Comparison of ENCODE assay signal across 18 cellular contexts in genomic region chr3:139292933-139293664, GRCh38. TPM values are rescaled to one million over a fixed set of nuclear protein-coding genes. Genes with fewer than 3 reads are reported as not detected.
A peak's percentile ranks its signal among the peaks of the same experiment; 100 is the strongest.
DNase-seq lines count a peak whose midpoint lies in the region; TF ChIP-seq lines count a peak whose summit lies in the region.
"Had no signal": no experiment of that assay in that cellular context is flagged by ENCODE, and none has a peak within 500 bp of the region (broad histone marks: within the 10 kb centered on the region; RNA-seq: fewer than 3 reads in every experiment).

No MANE protein-coding gene starts in this region.

- H3K4me1 ChIP-seq in urinary bladder (ENCODE audit: insufficient read depth) (no peaks in the 10 kb centered on the region), BE2C (no peaks in the 10 kb centered on the region)
- H3K4me1 ChIP-seq: uterus had no signal

- 44% methylated on average over 10 of the region's 10 CpGs for WGBS in urinary bladder

- H3K27ac ChIP-seq in urinary bladder (ENCODE audit: low read depth) = peak overlapping the region; percentile 14
- H3K27ac ChIP-seq: coronary artery, left ventricle myocardium inferior, uterus had no signal

- TF ChIP-seq CTCF in BE2C (IDR thresholded peaks at IDR 0.05; ENCODE audit: low read depth, low read length) = no peak

- H3K36me3 ChIP-seq in urinary bladder (ENCODE audit: insufficient read depth) (no peaks in the 10 kb centered on the region), BE2C (no peaks in the 10 kb centered on the region)
- H3K36me3 ChIP-seq: left ventricle myocardium inferior, uterus had no signal

- no peaks in the 10 kb centered on the region for H3K27me3 ChIP-seq in BE2C
- H3K27me3 ChIP-seq: uterus had no signal

- intact Hi-C loops in head of caudate nucleus (cut with DNase I) = no loop called here

- peak; percentile 58 for DNase-seq in H4 (ENCODE audit: low spot score)
- DNase-seq in SK-MEL-5 (ENCODE audit: low read depth, low spot score) = peak; percentile 30
- peak; percentile 35 for DNase-seq in glomerular visceral epithelial cell (ENCODE audit: extremely low spot score)
- DNase-seq in activated CD4-positive, alpha-beta T cell treated with anti-CD3 and anti-CD28 coated beads, Interleukin-2, amount 50 U/mL, for 48 hours = no peak
- no peak for DNase-seq in BE2C
- DNase-seq in head of caudate nucleus = no peak
- DNase-seq: activated CD4-positive, alpha-beta memory T cell treated with anti-CD3 and anti-CD28 coated beads, Interleukin-2, amount 10 ng/mL, durations not matched to agents 7 days and 5 days; activated naive CD4-positive, alpha-beta T cell treated with anti-CD3 and anti-CD28 coated beads, Interleukin-2, amount 10 ng/mL, durations not matched to agents 7 days and 5 days; activated T-cell treated with anti-CD3 and anti-CD28 coated beads, Interleukin-2, amount 50 U/mL, for 1 hour; Karpas-422; left ventricle myocardium inferior; NCI-H1105 treated with DMSO at 0.1 percent for 48 hours; NCI-H526 treated with DMSO at 0.1 percent for 48 hours; OCI-M1; T-helper 2 cell; uterus had no signal

- in situ Hi-C loops in SK-MEL-5 (cut with HindIII; ENCODE audit: low pct_unique_long_range_greater_than_20kb, low sequenced_read_pairs) = no loop called here

- H3K9me3 ChIP-seq in BE2C = no peaks in the 10 kb centered on the region
- H3K9me3 ChIP-seq: left ventricle myocardium inferior, uterus had no signal

- H3K4me3 ChIP-seq in urinary bladder (ENCODE audit: low read depth, low read length) = no peak overlapping the region
- H3K4me3 ChIP-seq in BE2C (ENCODE audit: low read depth, low read length) = no peak overlapping the region
- H3K4me3 ChIP-seq: coronary artery, left ventricle myocardium inferior, uterus had no signal

RNA-seq across cellular contexts. Expression of gene MRPS22, which starts 50.7 kb away (rescaled TPM):
- total RNA-seq in H4 (2014; rRNA removed; shearing (Covaris generic)) = 105 and 109 TPM in 2 replicates
- 129 and 177 TPM in 2 replicates for total RNA-seq in SK-MEL-5 (2014; rRNA removed; shearing (Covaris generic))
- 74.0 and 86.4 TPM in 2 replicates for polyA plus RNA-seq in SK-MEL-5 (2015; cell fraction: cytosol; rRNA removed)
- 72.9 and 79.6 TPM in 2 replicates for polyA plus RNA-seq in SK-MEL-5 (2015; cell fraction: nucleus; rRNA removed)
- 62.1 TPM for total RNA-seq in urinary bladder
- polyA plus RNA-seq in urinary bladder = 42.2 TPM
- 41.1 TPM for polyA plus RNA-seq in BE2C (2012; ENCODE audit: insufficient read depth, insufficient read length, low read depth)

Comparison
In these comparisons a context has a peak if more than half of its experiments do, and no peak if none do; other contexts are left out.
1. DNase-seq: peak in H4 (single experiment), SK-MEL-5 (single experiment) and glomerular visceral epithelial cell (single experiment); none in activated CD4-positive, alpha-beta T cell treated with anti-CD3 and anti-CD28 coated beads, Interleukin-2, amount 50 U/mL, for 48 hours (0 of 2), BE2C (single experiment) and head of caudate nucleus (0 of 42).